ENCODE assay signal across 15 cellular contexts in the genomic region with DNA sequence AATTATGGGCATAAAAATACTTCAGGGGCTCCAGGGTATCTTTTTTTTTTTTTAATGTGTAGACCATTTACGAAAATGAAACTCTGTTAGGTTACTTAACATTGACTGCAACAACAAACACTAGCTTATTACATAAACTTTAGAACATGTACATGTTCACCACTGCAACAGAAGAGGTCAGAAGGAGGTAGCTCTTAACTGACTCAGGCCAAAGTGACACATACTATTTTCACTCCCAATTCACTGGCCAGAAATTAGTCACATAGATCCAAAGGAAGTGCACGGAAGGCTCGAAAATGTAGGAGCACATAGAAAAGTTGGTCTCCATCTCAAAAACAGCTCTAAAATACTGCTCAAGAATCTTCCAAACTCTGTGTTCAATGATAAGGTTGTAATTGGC.
A peak's percentile ranks its signal among the peaks of the same experiment; 100 is the strongest.
DNase-seq lines count a peak whose midpoint lies in the region; ATAC-seq and TF ChIP-seq lines count a peak whose summit lies in the region.
"Had no signal": no experiment of that assay in that cellular context is flagged by ENCODE, and none has a peak within 500 bp of the region (broad histone marks: within the 10 kb centered on the region; RNA-seq: fewer than 3 reads in every experiment).

No MANE protein-coding gene starts in this region.

- H3K27me3 ChIP-seq in thoracic aorta (replicated peaks; ENCODE audit: insufficient read depth), result no peaks in the 10 kb centered on the region

- no peak overlapping the region for H3K27ac ChIP-seq in thoracic aorta

- no peak for TF ChIP-seq CTCF in thoracic aorta (IDR thresholded peaks at IDR 0.05)

- H3K4me3 ChIP-seq in thoracic aorta, result no peak overlapping the region

- intact Hi-C loops in Right ventricle myocardium superior (cut with DNase I) (loop anchor here (10.0 kb wide), 1 partner anchor 398 kb away; no protein-coding TSS in a partner anchor), cardiac septum (cut with DNase I) (no loop called here)

- no peaks in the 10 kb centered on the region for H3K9me3 ChIP-seq in thoracic aorta

- DNase-seq in Right ventricle myocardium superior (no peak), cardiac septum (ENCODE audit: low spot score) (no peak), amniotic stem cell (lab: John Stamatoyannopoulos, UW) (peak; percentile 62), glomerular endothelial cell (ENCODE audit: extremely low read depth, low read depth, low spot score) (peak; percentile 25), thoracic aorta (ENCODE audit: low spot score) (no peak)
- DNase-seq in activated CD4-positive, alpha-beta T cell treated with anti-CD3 and anti-CD28 coated beads for 1 hour, result no peak
- DNase-seq in activated CD4-positive, CD25-positive, alpha-beta regulatory T cell (lab: John Stamatoyannopoulos, UW), result no peak
- DNase-seq: activated CD4-positive, alpha-beta memory T cell treated with anti-CD3 and anti-CD28 coated beads, Interleukin-2, amount 10 ng/mL, durations not matched to agents 7 days and 5 days; activated gamma-delta T cell; Karpas-422; NCI-H2107; nephron progenitor cell; stimulated activated CD8-positive, alpha-beta memory T cell treated with anti-CD3 and anti-CD28 coated beads, Interleukin-4, amount 100 ng/mL, for 48 hours; T-helper 17 cell had no signal

- H3K4me1 ChIP-seq in thoracic aorta (ENCODE audit: control insufficient read depth in 1 of 2, low read depth in 2 of 2), result peaks cover 16 to 49% of the 10 kb centered on the region in 2 donors

- ATAC-seq in Right ventricle myocardium superior (ENCODE audit: poor library complexity) (peak; percentile 56), thoracic aorta (ENCODE audit: insufficient number of reproducible peaks, low FRiP score, low read depth) (peak; percentile 48), GM21717 (IDR thresholded peaks at IDR 0.05; ENCODE audit: unreplicated experiment) (no peak)
- ATAC-seq: T-helper 17 cell had no signal

- no peaks in the 10 kb centered on the region for H3K36me3 ChIP-seq in thoracic aorta

Comparison
In these comparisons a context has a peak if more than half of its experiments do, and no peak if none do; other contexts are left out.
1. DNase-seq: peak in amniotic stem cell (single experiment) and glomerular endothelial cell (single experiment); none in Right ventricle myocardium superior (single experiment), cardiac septum (single experiment), thoracic aorta (single experiment), activated CD4-positive, alpha-beta T cell treated with anti-CD3 and anti-CD28 coated beads for 1 hour (single experiment) and activated CD4-positive, CD25-positive, alpha-beta regulatory T cell (0 of 4).